In the genomic region with DNA sequence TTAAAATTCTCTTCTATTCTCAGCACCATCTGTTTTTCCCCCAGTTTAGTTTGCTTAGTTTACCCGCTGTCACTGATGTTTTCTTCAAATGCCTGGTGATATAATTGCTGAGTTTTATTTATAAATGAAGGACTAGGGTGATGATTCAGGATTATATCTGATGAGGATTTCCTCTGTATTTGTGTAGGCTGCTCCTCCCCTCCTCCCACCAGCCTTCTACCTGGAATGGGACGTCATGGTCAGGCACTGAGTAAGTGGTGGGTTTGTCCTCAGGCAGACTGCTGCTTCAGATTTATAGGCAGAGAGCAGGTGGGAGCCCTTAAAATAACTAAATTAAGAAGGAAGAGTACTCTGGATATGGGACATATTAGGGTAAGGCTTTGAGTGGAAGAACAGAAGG, we compare ENCODE assay signal across 24 cellular contexts. TPM values are rescaled to one million over a fixed set of nuclear protein-coding genes. Genes with fewer than 3 reads are reported as not detected.
DNase-seq lines count a peak whose midpoint lies in the region; ATAC-seq, FAIRE-seq and TF ChIP-seq lines count a peak whose summit lies in the region.
"Had no signal": no experiment of that assay in that cellular context is flagged by ENCODE, and none has a peak within 500 bp of the region (broad histone marks: within the 10 kb centered on the region; RNA-seq: fewer than 3 reads in every experiment).

No MANE protein-coding gene starts in this region.

- peak; percentile 14 for FAIRE-seq in GM12892 (lab: Jason Lieb, UNC)
- FAIRE-seq: HTR-8/SVneo, kidney had no signal

- H3K9me3 Mint-ChIP-seq in endodermal cell: no peaks in the 10 kb centered on the region
- H3K9me3 Mint-ChIP-seq: effector memory CD8-positive, alpha-beta T cell; natural killer cell had no signal

- H3K36me3 ChIP-seq in endodermal cell (ENCODE audit: control insufficient read depth, insufficient read depth, low read length) (no peaks in the 10 kb centered on the region), Peyer's patch (no peaks in the 10 kb centered on the region)
- H3K36me3 ChIP-seq: heart right ventricle, tibial nerve had no signal

- H3K9me3 ChIP-seq in endodermal cell (ENCODE audit: control insufficient read depth, low read length) (no peaks in the 10 kb centered on the region), Peyer's patch (no peaks in the 10 kb centered on the region)
- H3K9me3 ChIP-seq: SK-N-SH had no signal

- no peak for DNase-seq in GM12892 (ENCODE audit: insufficient read length)
- DNase-seq in NCI-H226: peak; percentile 70
- peak; percentile 58 for DNase-seq in endodermal cell
- peak; percentile 35 for DNase-seq in myocyte (ENCODE audit: low read depth)
- DNase-seq in Peyer's patch: no peak
- no peak for DNase-seq in effector CD4-positive, alpha-beta T cell
- DNase-seq: activated CD4-positive, alpha-beta T cell treated with anti-CD3 and anti-CD28 coated beads for 48 hours; activated CD8-positive, alpha-beta memory T cell treated with anti-CD3 and anti-CD28 coated beads, Interleukin-2, amount 50 U/mL, for 4 hours; activated gamma-delta T cell treated with Interleukin-2 at 50 U/mL for 16 hours; effector memory CD8-positive, alpha-beta T cell; heart right ventricle; kidney; mesenchymal stem cell; natural killer cell; NCI-H1436; NCI-H2171 treated with DMSO at 0.1 percent for 48 hours; NCI-H82; SK-N-SH; stimulated activated CD4-positive, alpha-beta T cell treated with anti-CD3 and anti-CD28 coated beads, Interleukin-1b, Interleukin-23, amount 100 ng/mL, for 48 hours; stimulated activated naive CD4-positive, alpha-beta T cell had no signal

- H3K27ac Mint-ChIP-seq in endodermal cell: peak overlapping the region; percentile 56
- H3K27ac Mint-ChIP-seq: effector memory CD8-positive, alpha-beta T cell; natural killer cell had no signal

- no peaks in the 10 kb centered on the region for H3K27me3 Mint-ChIP-seq in endodermal cell (ENCODE audit: insufficient read depth)
- H3K27me3 Mint-ChIP-seq: effector memory CD8-positive, alpha-beta T cell had no signal

- H3K9ac ChIP-seq in endodermal cell (ENCODE audit: extremely low read depth, low read length, poor library complexity, severe bottlenecking): no peak overlapping the region
- H3K9ac ChIP-seq: SK-N-SH had no signal

- TF ChIP-seq CTCF in endodermal cell (conservative IDR thresholded peaks at IDR 0.05) (no peak), Peyer's patch (IDR thresholded peaks at IDR 0.05) (no peak)

- H3K4me1 Mint-ChIP-seq in endodermal cell: peaks cover 12% of the 10 kb centered on the region
- H3K4me1 Mint-ChIP-seq: natural killer cell had no signal

- WGBS in endodermal cell (ENCODE audit: insufficient coverage in 1 of 2, insufficient read length in 1 of 2), 2 experiments: 68% methylated on average over 2 of the region's 2 CpGs; no CpG with 5 or more reads in 1 of the 2 experiments

- no peak overlapping the region for H3K4me3 Mint-ChIP-seq in endodermal cell
- H3K4me3 Mint-ChIP-seq: effector memory CD8-positive, alpha-beta T cell; natural killer cell had no signal

- H3K36me3 Mint-ChIP-seq in endodermal cell (ENCODE audit: low read depth): no peaks in the 10 kb centered on the region
- H3K36me3 Mint-ChIP-seq: natural killer cell had no signal

- H3K27ac ChIP-seq in endodermal cell (ENCODE audit: low read depth, low read length): no peak overlapping the region
- no peak overlapping the region for H3K27ac ChIP-seq in Peyer's patch
- H3K27ac ChIP-seq: heart right ventricle, tibial nerve had no signal

- ATAC-seq in SK-N-SH treated with all-trans-retinoic acid at 6 μM for 48 hours: no peak
- ATAC-seq: effector memory CD8-positive, alpha-beta T cell; heart right ventricle; natural killer cell; Panc1 had no signal

- H3K4me3 ChIP-seq in endodermal cell (ENCODE audit: low read length) (no peak overlapping the region), Peyer's patch (no peak overlapping the region)
- H3K4me3 ChIP-seq: heart right ventricle, tibial nerve had no signal

- H3K4me1 ChIP-seq in endodermal cell (ENCODE audit: control insufficient read depth, insufficient read depth, low read length) (no peaks in the 10 kb centered on the region), Peyer's patch (no peaks in the 10 kb centered on the region)
- H3K4me1 ChIP-seq: heart right ventricle had no signal

- H3K27me3 ChIP-seq in endodermal cell (ENCODE audit: control insufficient read depth, insufficient read depth, low read length, poor library complexity, severe bottlenecking) (no peaks in the 10 kb centered on the region), Peyer's patch (no peaks in the 10 kb centered on the region)
- H3K27me3 ChIP-seq: heart right ventricle, tibial nerve had no signal

- TF ChIP-seq POLR2A in GM12892 (IDR thresholded peaks at IDR 0.05; ENCODE audit: low read depth, low read length) (no peak), Peyer's patch (IDR thresholded peaks at IDR 0.05) (no peak)

TF ChIP-seq in SK-N-SH treated with all-trans-retinoic acid at 6 μM for 48 hours, 23 proteins besides CTCF, POLR2A, EP300 and RAD21:
- TF ChIP-seq TSHZ2 (CRISPR knock-in tag; IDR thresholded peaks at IDR 0.05) (no peak), ESRRG (CRISPR knock-in tag; IDR thresholded peaks at IDR 0.05) (no peak), PATZ1 (CRISPR knock-in tag; IDR thresholded peaks at IDR 0.05; ENCODE audit: borderline replicate concordance) (no peak), OSR1 (CRISPR knock-in tag; IDR thresholded peaks at IDR 0.05) (no peak), ZNF70 (CRISPR knock-in tag; IDR thresholded peaks at IDR 0.05) (no peak)

RNA-seq across cellular contexts. Expression of gene PALS2, which starts 35.8 kb away (rescaled TPM):
- 22.9 TPM for polyA plus RNA-seq in GM12892 (2012; ENCODE audit: missing spikeins)
- total RNA-seq in endodermal cell (10 to 100 TPM; 45.0 to 46.1 TPM), myocyte (28.3 and 39.1 TPM in 2 replicates), Peyer's patch (10 to 100 TPM; 15.3 to 24.8 (median 20.3) TPM)
- polyA plus RNA-seq in endodermal cell (2013, experiment 1 of 2): 22.3 TPM
- polyA plus RNA-seq in endodermal cell (2013, experiment 2 of 2): 20.5 TPM
- polyA plus RNA-seq in myocyte (2012): 15.8 TPM

Comparison
In these comparisons a context has a peak if more than half of its experiments do, and no peak if none do; other contexts are left out.
1. DNase-seq: peak in NCI-H226 (single experiment), endodermal cell (single experiment) and myocyte (single experiment); none in GM12892 (single experiment), Peyer's patch (0 of 3) and effector CD4-positive, alpha-beta T cell (single experiment).